27 cellular contexts compared by ENCODE assay signal in genomic region chr5:2251751-2252150, GRCh38.
"Had no signal": no experiment of that assay in that cellular context is flagged by ENCODE, and none has a peak within 500 bp of the region (broad histone marks: within the 10 kb centered on the region; RNA-seq: fewer than 3 reads in every experiment).

No MANE protein-coding gene starts in this region.

- H3K4me1 Mint-ChIP-seq: activated CD4-positive, alpha-beta T cell treated with anti-CD3 and anti-CD28 coated beads, Interleukin-2, amount 10 ng/mL, durations not matched to agents 24 days and 14 days had no signal

- H3K27ac Mint-ChIP-seq: activated CD4-positive, alpha-beta T cell treated with anti-CD3 and anti-CD28 coated beads, Interleukin-2, amount 10 ng/mL, durations not matched to agents 24 days and 14 days; activated CD8-positive, alpha-beta T cell treated with anti-CD3 and anti-CD28 coated beads for 36 hours; activated naive CD4-positive, alpha-beta T cell treated with anti-CD3 and anti-CD28 coated beads for 36 hours; activated naive CD4-positive, alpha-beta T cell treated with anti-CD3 and anti-CD28 coated beads, Interleukin-2, amount 50 U/mL, for 72 hours had no signal

- H3K9me3 Mint-ChIP-seq: activated CD4-positive, alpha-beta T cell treated with anti-CD3 and anti-CD28 coated beads, Interleukin-2, amount 10 ng/mL, durations not matched to agents 24 days and 14 days had no signal

- H3K36me3 ChIP-seq: brain microvascular endothelial cell had no signal

- H3K27me3 ChIP-seq: brain microvascular endothelial cell had no signal

- H3K4me3 ChIP-seq: PC-9 had no signal

- DNase-seq: activated CD4-positive, alpha-beta T cell treated with anti-CD3 and anti-CD28 coated beads, Interleukin-2, amount 50 U/mL, for 4 hours; activated CD8-positive, alpha-beta T cell treated with anti-CD3 and anti-CD28 coated beads for 36 hours; activated gamma-delta T cell treated with Interleukin-2 at 50 U/mL for 16 hours; activated naive CD4-positive, alpha-beta T cell treated with anti-CD3 and anti-CD28 coated beads for 36 hours; activated T-cell treated with anti-CD3 and anti-CD28 coated beads, Interleukin-2, amount 50 U/mL, for 1 hour; anterior cingulate cortex; brain microvascular endothelial cell; central memory CD4-positive, alpha-beta T cell; MM.1S; MV-4-11; NCI-H1092; NCI-H1436 treated with DMSO at 0.1 percent for 48 hours; NCI-H1694 treated with DMSO at 0.1 percent for 48 hours; NCI-H2029; NCI-H345; NCI-H510A; NCI-H526; NCI-H748 treated with DMSO at 0.1 percent for 48 hours; NK-92 treated with Interleukin-12 subunit alpha and Interleukin-12 subunit beta, amount 100 ng/mL, for 24 hours; PC-9; Right ventricle myocardium superior; SW 1271; T1000 had no signal

- H3K27ac ChIP-seq: brain microvascular endothelial cell, KMS-11, PC-9, RWPE1 had no signal

- H3K27me3 Mint-ChIP-seq: activated CD4-positive, alpha-beta T cell treated with anti-CD3 and anti-CD28 coated beads, Interleukin-2, amount 10 ng/mL, durations not matched to agents 24 days and 14 days; activated CD8-positive, alpha-beta T cell treated with anti-CD3 and anti-CD28 coated beads for 36 hours had no signal

- ATAC-seq: activated CD8-positive, alpha-beta T cell treated with anti-CD3 and anti-CD28 coated beads for 36 hours; activated naive CD4-positive, alpha-beta T cell treated with anti-CD3 and anti-CD28 coated beads, Interleukin-2, amount 50 U/mL, for 72 hours had no signal

- H3K4me3 Mint-ChIP-seq: activated CD4-positive, alpha-beta T cell treated with anti-CD3 and anti-CD28 coated beads, Interleukin-2, amount 10 ng/mL, durations not matched to agents 24 days and 14 days; activated CD8-positive, alpha-beta T cell treated with anti-CD3 and anti-CD28 coated beads for 36 hours; activated naive CD4-positive, alpha-beta T cell treated with anti-CD3 and anti-CD28 coated beads for 36 hours had no signal
